Comparison of ENCODE assay signal across 20 cellular contexts in genomic region chr2:144445196-144445595, GRCh38.
A peak's percentile ranks its signal among the peaks of the same experiment; 100 is the strongest.
DNase-seq lines count a peak whose midpoint lies in the region; ATAC-seq and TF ChIP-seq lines count a peak whose summit lies in the region.
"Had no signal": no experiment of that assay in that cellular context is flagged by ENCODE, and none has a peak within 500 bp of the region (broad histone marks: within the 10 kb centered on the region; RNA-seq: fewer than 3 reads in every experiment).

No MANE protein-coding gene starts in this region.

- no peaks in the 10 kb centered on the region for H3K27me3 ChIP-seq in iPS-18a (ENCODE audit: control insufficient read depth, insufficient read depth, low read length)
- H3K27me3 ChIP-seq in A673 (replicated peaks; ENCODE audit: insufficient read depth, low read depth, low read length, poor library complexity): no peaks in the 10 kb centered on the region
- H3K27me3 ChIP-seq: BE2C, cardiac muscle cell, gastroesophageal sphincter, right lobe of liver had no signal

- peaks cover 71% of the 10 kb centered on the region for H3K4me1 ChIP-seq in iPS-18a (ENCODE audit: control insufficient read depth, low read depth, low read length)
- peaks cover 66% of the 10 kb centered on the region for H3K4me1 ChIP-seq in A673 (ENCODE audit: insufficient read depth, low read length, poor library complexity, severe bottlenecking)
- H3K4me1 ChIP-seq: BE2C, right lobe of liver had no signal

- no peaks in the 10 kb centered on the region for H3K36me3 ChIP-seq in iPS-18a (ENCODE audit: control insufficient read depth, low read depth, low read length)
- H3K36me3 ChIP-seq in A673 (ENCODE audit: insufficient read depth, low read length, poor library complexity, severe bottlenecking): peaks cover 6% of the 10 kb centered on the region
- H3K36me3 ChIP-seq: BE2C, cardiac muscle cell, gastroesophageal sphincter, right lobe of liver had no signal

- DNase-seq in NCI-H1417 (lab: John Stamatoyannopoulos, UW) (peak in 2 of 3 experiments; percentile 63 to 93), T-helper 17 cell (no peak), COLO829 (ENCODE audit: low spot score) (no peak), SKM-1 treated with dmso at 0.1 percent for 144 hours (lab: John Stamatoyannopoulos, UW; ENCODE audit: unreplicated experiment) (no peak), A673 (ENCODE audit: low spot score) (no peak)
- no peak for DNase-seq in stimulated activated naive B cell treated with anti-CD40 and anti-IgM and Interleukin-4, amounts not matched to agents 10 μg/mL and 1 μg/mL and 100 μg/mL, for 72 hours
- DNase-seq: activated CD4-positive, alpha-beta T cell treated with anti-CD3 and anti-CD28 coated beads for 4 hours; BE2C; DMS 273 treated with DMSO at 0.1 percent for 48 hours; left ventricle myocardium superior; NCI-H1694 treated with DMSO at 0.1 percent for 48 hours; NCI-H446; right lobe of liver; stimulated activated naive CD4-positive, alpha-beta T cell treated with Interleukin-2 at 50 U/mL for 16 hours had no signal

- no peak overlapping the region for H3K4me3 Mint-ChIP-seq in T-helper 17 cell
- no peak overlapping the region for H3K4me3 Mint-ChIP-seq in stimulated activated naive B cell treated with anti-CD40 and anti-IgM and Interleukin-4, amounts not matched to agents 10 μg/mL and 1 μg/mL and 100 μg/mL, for 72 hours

- intact Hi-C loops in A673 (cut with micrococcal nuclease; ENCODE audit: unreplicated experiment): no loop called here

- H3K9me3 ChIP-seq in T-helper 17 cell (ENCODE audit: control insufficient read depth, low read length, poor library complexity, severe bottlenecking): no peaks in the 10 kb centered on the region
- H3K9me3 ChIP-seq in iPS-18a (ENCODE audit: control insufficient read depth, low read depth, low read length): no peaks in the 10 kb centered on the region
- no peaks in the 10 kb centered on the region for H3K9me3 ChIP-seq in A673 (ENCODE audit: low read depth, low read length, poor library complexity, severe bottlenecking)
- H3K9me3 ChIP-seq: BE2C, gastroesophageal sphincter, right lobe of liver had no signal

- H3K4me3 ChIP-seq in iPS-18a (ENCODE audit: low read length) (peak overlapping the region; percentile 19), A673 (ENCODE audit: low read depth, low read length, poor library complexity, severe bottlenecking) (no peak overlapping the region)
- H3K4me3 ChIP-seq: cardiac muscle cell, gastroesophageal sphincter, right lobe of liver had no signal

- TF ChIP-seq CTCF in A673 (conservative IDR thresholded peaks at IDR 0.05; ENCODE audit: low read depth, low read length): no peak

- CTCF ChIA-PET in A673 (lab: Charles Lee): no interaction called here

- no peak overlapping the region for H3K9ac ChIP-seq in iPS-18a (ENCODE audit: low read length)

- H3K9me3 Mint-ChIP-seq in stimulated activated naive B cell treated with anti-CD40 and anti-IgM and Interleukin-4, amounts not matched to agents 10 μg/mL and 1 μg/mL and 100 μg/mL, for 72 hours: peaks cover 6% of the 10 kb centered on the region in 2 donors

- H3K27me3 Mint-ChIP-seq in T-helper 17 cell: no peaks in the 10 kb centered on the region
- no peaks in the 10 kb centered on the region for H3K27me3 Mint-ChIP-seq in stimulated activated naive B cell treated with anti-CD40 and anti-IgM and Interleukin-4, amounts not matched to agents 10 μg/mL and 1 μg/mL and 100 μg/mL, for 72 hours

- BruUV-seq in A673 (replicated peaks; lab: Mats Ljungman, UMichigan): no TSS peak

- H3K36me3 Mint-ChIP-seq in T-helper 17 cell (ENCODE audit: low read depth): no peaks in the 10 kb centered on the region
- H3K36me3 Mint-ChIP-seq in stimulated activated naive B cell treated with anti-CD40 and anti-IgM and Interleukin-4, amounts not matched to agents 10 μg/mL and 1 μg/mL and 100 μg/mL, for 72 hours: peaks cover 15 to 25% of the 10 kb centered on the region in 2 donors

- H3K27ac ChIP-seq in iPS-18a (ENCODE audit: low read length): no peak overlapping the region
- no peak overlapping the region for H3K27ac ChIP-seq in A673 (ENCODE audit: low read depth, low read length, poor library complexity, severe bottlenecking)
- H3K27ac ChIP-seq: right lobe of liver, RWPE1 had no signal

- H3K4me1 Mint-ChIP-seq in T-helper 17 cell: peaks cover 4% of the 10 kb centered on the region
- peaks cover 41 to 64% of the 10 kb centered on the region in 2 donors for H3K4me1 Mint-ChIP-seq in stimulated activated naive B cell treated with anti-CD40 and anti-IgM and Interleukin-4, amounts not matched to agents 10 μg/mL and 1 μg/mL and 100 μg/mL, for 72 hours

- peak overlapping the region; percentile 19 for H3K27ac Mint-ChIP-seq in T-helper 17 cell
- H3K27ac Mint-ChIP-seq in stimulated activated naive B cell treated with anti-CD40 and anti-IgM and Interleukin-4, amounts not matched to agents 10 μg/mL and 1 μg/mL and 100 μg/mL, for 72 hours: peak overlapping the region; percentile 38

- POLR2A ChIA-PET in A673 (lab: Charles Lee; ENCODE audit: low non-redundant PET): no interaction called here

- no peak for ATAC-seq in T-helper 17 cell
- ATAC-seq in stimulated activated naive B cell treated with anti-CD40 and anti-IgM and Interleukin-4, amounts not matched to agents 10 μg/mL and 1 μg/mL and 100 μg/mL, for 72 hours (replicated peaks): no peak
- ATAC-seq in HG03025 (IDR thresholded peaks at IDR 0.05; ENCODE audit: low FRiP score, unreplicated experiment): no peak
- ATAC-seq: esophagus mucosa, gastroesophageal sphincter, left ventricle myocardium superior, right lobe of liver had no signal

Comparison
In these comparisons a context has a peak if more than half of its experiments do, and no peak if none do; other contexts are left out.
1. DNase-seq: peak in NCI-H1417 (2 of 3); none in T-helper 17 cell (0 of 3), stimulated activated naive B cell treated with anti-CD40 and anti-IgM and Interleukin-4, amounts not matched to agents 10 μg/mL and 1 μg/mL and 100 μg/mL, for 72 hours (single experiment), COLO829 (single experiment), SKM-1 treated with dmso at 0.1 percent for 144 hours (single experiment) and A673 (single experiment).